In the genomic region with DNA sequence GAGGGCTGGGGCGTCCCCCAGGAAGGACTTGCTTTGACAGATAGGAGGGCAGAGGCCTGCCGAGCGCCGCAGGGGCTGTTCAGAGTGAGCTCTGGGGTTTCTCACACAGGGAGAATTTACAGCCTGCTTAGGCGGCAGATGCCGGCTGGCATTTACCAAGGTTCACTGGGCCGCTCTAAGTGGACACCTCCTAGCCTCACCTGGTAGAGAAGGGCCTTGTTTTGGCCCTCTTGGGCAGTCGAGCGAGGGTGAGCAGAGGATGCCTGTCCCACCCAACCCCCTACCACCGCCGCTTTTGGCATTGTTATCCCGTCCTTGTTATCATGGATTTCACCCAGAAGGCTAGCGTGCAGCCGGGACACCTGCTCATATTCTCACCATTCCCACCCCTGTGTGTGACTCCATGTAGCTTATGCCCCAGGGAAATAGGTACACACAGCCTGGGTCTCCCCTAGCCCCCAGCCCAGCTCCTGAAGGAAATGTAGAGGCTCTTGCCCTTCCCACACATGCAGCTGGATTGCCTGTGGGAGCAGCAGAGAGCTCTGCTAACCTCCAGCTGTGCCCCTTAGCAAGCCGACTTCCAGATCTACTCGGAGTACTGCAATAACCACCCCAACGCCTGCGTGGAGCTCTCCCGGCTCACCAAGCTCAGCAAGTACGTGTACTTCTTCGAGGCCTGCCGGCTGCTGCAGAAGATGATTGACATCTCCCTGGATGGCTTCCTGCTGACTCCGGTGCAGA, we compare ENCODE assay signal across 9 cellular contexts.
DNase-seq lines count a peak whose midpoint lies in the region; ATAC-seq lines count a peak whose summit lies in the region.
"Had no signal": no experiment of that assay in that cellular context is flagged by ENCODE, and none has a peak within 500 bp of the region (broad histone marks: within the 10 kb centered on the region; RNA-seq: fewer than 3 reads in every experiment).

No MANE protein-coding gene starts in this region.

- no peaks in the 10 kb centered on the region for H3K36me3 Mint-ChIP-seq in activated T-cell treated with anti-CD3 and anti-CD28 coated beads, Interleukin-2, amount 50 U/mL, for 24 hours (ENCODE audit: low read depth)
- no peaks in the 10 kb centered on the region for H3K36me3 Mint-ChIP-seq in activated naive CD8-positive, alpha-beta T cell treated with anti-CD3 and anti-CD28 coated beads, Interleukin-2, amount 50 U/mL, for 24 hours (ENCODE audit: low read depth)
- H3K36me3 Mint-ChIP-seq in stimulated activated naive B cell treated with anti-CD40 and anti-IgM and Interleukin-4, amounts not matched to agents 10 μg/mL and 1 μg/mL and 100 μg/mL, for 72 hours: peaks cover 15 to 19% of the 10 kb centered on the region in 2 donors

- in situ Hi-C loops in ACHN (cut with HindIII; ENCODE audit: low pct_ligation_motif_present, low pct_unique_long_range_greater_than_20kb, low sequenced_read_pairs): no loop called here

- peaks cover 19% of the 10 kb centered on the region for H3K27me3 Mint-ChIP-seq in activated T-cell treated with anti-CD3 and anti-CD28 coated beads, Interleukin-2, amount 50 U/mL, for 24 hours
- peaks cover 7% of the 10 kb centered on the region for H3K27me3 Mint-ChIP-seq in activated naive CD8-positive, alpha-beta T cell treated with anti-CD3 and anti-CD28 coated beads, Interleukin-2, amount 50 U/mL, for 24 hours
- peaks cover 36 to 59% of the 10 kb centered on the region in 2 donors for H3K27me3 Mint-ChIP-seq in stimulated activated naive B cell treated with anti-CD40 and anti-IgM and Interleukin-4, amounts not matched to agents 10 μg/mL and 1 μg/mL and 100 μg/mL, for 72 hours

- peak; percentile 46 for DNase-seq in activated T-cell treated with anti-CD3 and anti-CD28 coated beads, Interleukin-2, amount 50 U/mL, for 24 hours
- DNase-seq in activated T-cell treated with anti-CD3 and anti-CD28 coated beads for 4 hours (no peak), iris pigment epithelial cell (ENCODE audit: low read depth) (peak; percentile 35), ACHN (no peak), NCI-H510A treated with DMSO at 0.1 percent for 48 hours (lab: John Stamatoyannopoulos, UW) (no peak)
- DNase-seq in activated naive CD8-positive, alpha-beta T cell treated with anti-CD3 and anti-CD28 coated beads, Interleukin-2, amount 50 U/mL, for 24 hours: no peak
- DNase-seq in stimulated activated naive B cell treated with anti-CD40 and anti-IgM and Interleukin-4, amounts not matched to agents 10 μg/mL and 1 μg/mL and 100 μg/mL, for 72 hours: no peak
- DNase-seq: hippocampal formation had no signal

- peak; percentile 21 for ATAC-seq in activated naive CD8-positive, alpha-beta T cell treated with anti-CD3 and anti-CD28 coated beads, Interleukin-2, amount 50 U/mL, for 24 hours
- no peak for ATAC-seq in stimulated activated naive B cell treated with anti-CD40 and anti-IgM and Interleukin-4, amounts not matched to agents 10 μg/mL and 1 μg/mL and 100 μg/mL, for 72 hours (replicated peaks)
- no peak for ATAC-seq in HG02840 (IDR thresholded peaks at IDR 0.05; ENCODE audit: low FRiP score, unreplicated experiment)

- H3K4me3 Mint-ChIP-seq in activated T-cell treated with anti-CD3 and anti-CD28 coated beads, Interleukin-2, amount 50 U/mL, for 24 hours: peak overlapping the region; percentile 48
- peak overlapping the region; percentile 18 for H3K4me3 Mint-ChIP-seq in activated naive CD8-positive, alpha-beta T cell treated with anti-CD3 and anti-CD28 coated beads, Interleukin-2, amount 50 U/mL, for 24 hours
- peak overlapping the region; percentile 31 to 53 for H3K4me3 Mint-ChIP-seq in stimulated activated naive B cell treated with anti-CD40 and anti-IgM and Interleukin-4, amounts not matched to agents 10 μg/mL and 1 μg/mL and 100 μg/mL, for 72 hours

- H3K27ac Mint-ChIP-seq in activated T-cell treated with anti-CD3 and anti-CD28 coated beads, Interleukin-2, amount 50 U/mL, for 24 hours: no peak overlapping the region
- no peak overlapping the region for H3K27ac Mint-ChIP-seq in activated naive CD8-positive, alpha-beta T cell treated with anti-CD3 and anti-CD28 coated beads, Interleukin-2, amount 50 U/mL, for 24 hours
- H3K27ac Mint-ChIP-seq in stimulated activated naive B cell treated with anti-CD40 and anti-IgM and Interleukin-4, amounts not matched to agents 10 μg/mL and 1 μg/mL and 100 μg/mL, for 72 hours: no peak overlapping the region

- H3K9me3 Mint-ChIP-seq in activated T-cell treated with anti-CD3 and anti-CD28 coated beads, Interleukin-2, amount 50 U/mL, for 24 hours: no peaks in the 10 kb centered on the region
- no peaks in the 10 kb centered on the region for H3K9me3 Mint-ChIP-seq in activated naive CD8-positive, alpha-beta T cell treated with anti-CD3 and anti-CD28 coated beads, Interleukin-2, amount 50 U/mL, for 24 hours
- H3K9me3 Mint-ChIP-seq in stimulated activated naive B cell treated with anti-CD40 and anti-IgM and Interleukin-4, amounts not matched to agents 10 μg/mL and 1 μg/mL and 100 μg/mL, for 72 hours: no peaks in the 10 kb centered on the region

- H3K4me1 Mint-ChIP-seq in activated T-cell treated with anti-CD3 and anti-CD28 coated beads, Interleukin-2, amount 50 U/mL, for 24 hours (ENCODE audit: low read depth): peaks cover 31% of the 10 kb centered on the region
- peaks cover 31% of the 10 kb centered on the region for H3K4me1 Mint-ChIP-seq in activated naive CD8-positive, alpha-beta T cell treated with anti-CD3 and anti-CD28 coated beads, Interleukin-2, amount 50 U/mL, for 24 hours
- H3K4me1 Mint-ChIP-seq in stimulated activated naive B cell treated with anti-CD40 and anti-IgM and Interleukin-4, amounts not matched to agents 10 μg/mL and 1 μg/mL and 100 μg/mL, for 72 hours: peaks cover 11 to 25% of the 10 kb centered on the region in 2 donors

Comparison
In these comparisons a context has a peak if more than half of its experiments do, and no peak if none do; other contexts are left out.
1. DNase-seq: peak in activated T-cell treated with anti-CD3 and anti-CD28 coated beads, Interleukin-2, amount 50 U/mL, for 24 hours (single experiment) and iris pigment epithelial cell (single experiment); none in activated T-cell treated with anti-CD3 and anti-CD28 coated beads for 4 hours (single experiment), activated naive CD8-positive, alpha-beta T cell treated with anti-CD3 and anti-CD28 coated beads, Interleukin-2, amount 50 U/mL, for 24 hours (single experiment), stimulated activated naive B cell treated with anti-CD40 and anti-IgM and Interleukin-4, amounts not matched to agents 10 μg/mL and 1 μg/mL and 100 μg/mL, for 72 hours (single experiment), ACHN (single experiment) and NCI-H510A treated with DMSO at 0.1 percent for 48 hours (single experiment).
2. Peak in every context shown above with its lines, with median percentiles within 50 percentile points of each other: H3K4me3 Mint-ChIP-seq.